ENCODE assay signal across 16 cellular contexts in genomic region chr7:79911420-79911819, GRCh38.
"Had no signal": no experiment of that assay in that cellular context is flagged by ENCODE, and none has a peak within 500 bp of the region (broad histone marks: within the 10 kb centered on the region; RNA-seq: fewer than 3 reads in every experiment).

No MANE protein-coding gene starts in this region.

- H3K27ac Mint-ChIP-seq: activated T-helper 1 cell treated with anti-CD3 and anti-CD28 coated beads, Interleukin-12 subunit alpha, Interleukin-12 subunit beta, Interleukin-2, Interleukin-4 antibody, amounts not matched to agents 30 ng/mL and 10 ng/mL and 1 ng/mL, durations not matched to agents 14 hours and 24 hours and 36 hours; mesothelial cell of epicardium had no signal

- H3K9me3 Mint-ChIP-seq: activated T-helper 1 cell treated with anti-CD3 and anti-CD28 coated beads, Interleukin-12 subunit alpha, Interleukin-12 subunit beta, Interleukin-2, Interleukin-4 antibody, amounts not matched to agents 30 ng/mL and 10 ng/mL and 1 ng/mL, durations not matched to agents 14 hours and 24 hours and 36 hours had no signal

- H3K9me3 ChIP-seq: left lung, vagina had no signal

- DNase-seq: activated CD8-positive, alpha-beta memory T cell treated with anti-CD3 and anti-CD28 coated beads, Interleukin-2, amount 50 U/mL, for 4 hours; activated gamma-delta T cell treated with Interleukin-2 at 50 U/mL for 16 hours; amniotic stem cell; dermis blood vessel endothelial cell; effector memory CD4-positive, alpha-beta T cell; heart right ventricle; left lung; occipital lobe; posterior cingulate gyrus; stimulated activated CD8-positive, alpha-beta memory T cell treated with anti-CD3 and anti-CD28 coated beads, Interleukin-4, amount 100 ng/mL, for 48 hours had no signal

- H3K27me3 ChIP-seq: cardiac muscle cell, esophagus muscularis mucosa, left lung, tibial nerve, vagina had no signal

- H3K36me3 Mint-ChIP-seq: mesothelial cell of epicardium had no signal

- H3K27ac ChIP-seq: cardiac muscle cell, esophagus muscularis mucosa, heart right ventricle, left lung, tibial nerve, vagina had no signal

- H3K4me3 Mint-ChIP-seq: activated T-helper 1 cell treated with anti-CD3 and anti-CD28 coated beads, Interleukin-12 subunit alpha, Interleukin-12 subunit beta, Interleukin-2, Interleukin-4 antibody, amounts not matched to agents 30 ng/mL and 10 ng/mL and 1 ng/mL, durations not matched to agents 14 hours and 24 hours and 36 hours; mesothelial cell of epicardium had no signal

- H3K36me3 ChIP-seq: cardiac muscle cell, esophagus muscularis mucosa, heart right ventricle, left lung, tibial nerve, vagina had no signal

- ATAC-seq: heart right ventricle, left lung had no signal

- H3K4me3 ChIP-seq: cardiac muscle cell, esophagus muscularis mucosa, heart right ventricle, left lung, tibial nerve, vagina had no signal

- H3K4me1 ChIP-seq: esophagus muscularis mucosa, heart right ventricle, left lung, tibial nerve, vagina had no signal
